In genomic region chr18:68053290-68053689, GRCh38 we compare ENCODE assay signal across 23 cellular contexts.
DNase-seq lines count a peak whose midpoint lies in the region; ATAC-seq, FAIRE-seq and TF ChIP-seq lines count a peak whose summit lies in the region.
"Had no signal": no experiment of that assay in that cellular context is flagged by ENCODE, and none has a peak within 500 bp of the region (broad histone marks: within the 10 kb centered on the region; RNA-seq: fewer than 3 reads in every experiment).

No MANE protein-coding gene starts in this region.

- POLR2A ChIA-PET in GM12878 (lab: Charles Lee): no interaction called here

- H3K4me1 ChIP-seq in KMS-11 (ENCODE audit: low read depth, poor library complexity, severe bottlenecking) (no peaks in the 10 kb centered on the region), GM12878 (ENCODE audit: control insufficient read depth, insufficient read depth, low read length) (no peaks in the 10 kb centered on the region)
- H3K4me1 ChIP-seq: A549; BLaER1 treated with 17β-estradiol and CSF1 and Interleukin-3, amounts not matched to agents 10 nM and 100 nM; Caco-2 had no signal

- H3K27ac ChIP-seq in 22Rv1 (peak overlapping the region; percentile 34), KMS-11 (no peak overlapping the region), GM12878 (ENCODE audit: control insufficient read depth, insufficient read depth) (no peak overlapping the region), dorsolateral prefrontal cortex (no peak overlapping the region)
- H3K27ac ChIP-seq: A549; BLaER1 treated with 17β-estradiol and CSF1 and Interleukin-3, amounts not matched to agents 10 nM and 100 nM; C4-2B had no signal

- no peak overlapping the region for H3K27ac Mint-ChIP-seq in T-helper 17 cell
- H3K27ac Mint-ChIP-seq: B cell; CD4-positive, alpha-beta T cell; CD8-positive, alpha-beta T cell had no signal

- RAD21 ChIA-PET in GM12878 (lab: Charles Lee; ENCODE audit: unreplicated experiment): no interaction called here

- H3K9me3 ChIP-seq in GM12878 (replicated peaks; ENCODE audit: control insufficient read depth, insufficient read depth, low read length): no peaks in the 10 kb centered on the region
- H3K9me3 ChIP-seq in T-helper 17 cell (ENCODE audit: control insufficient read depth, low read length, poor library complexity, severe bottlenecking): no peaks in the 10 kb centered on the region
- H3K9me3 ChIP-seq: A549; BLaER1 treated with 17β-estradiol and CSF1 and Interleukin-3, amounts not matched to agents 10 nM and 100 nM; Caco-2 had no signal

- intact Hi-C loops in GM12878 (cut with micrococcal nuclease; ENCODE audit: unreplicated experiment) (no loop called here), dorsolateral prefrontal cortex (cut with DNase I) (no loop called here)

- no TSS peak for BruUV-seq in GM12878 (replicated peaks; lab: Mats Ljungman, UMichigan)

- H3K9ac ChIP-seq in KMS-11 (no peak overlapping the region), GM12878 (ENCODE audit: control insufficient read depth, insufficient read depth, low read length) (no peak overlapping the region)
- H3K9ac ChIP-seq: BLaER1 treated with 17β-estradiol and CSF1 and Interleukin-3, amounts not matched to agents 10 nM and 100 nM had no signal

- H3K4me3 Mint-ChIP-seq in T-helper 17 cell: no peak overlapping the region
- H3K4me3 Mint-ChIP-seq: B cell; CD4-positive, alpha-beta T cell; CD8-positive, alpha-beta T cell had no signal

- H3K36me3 Mint-ChIP-seq in T-helper 17 cell (ENCODE audit: low read depth): no peaks in the 10 kb centered on the region
- H3K36me3 Mint-ChIP-seq: CD8-positive, alpha-beta T cell had no signal

- TF ChIP-seq EP300 in GM12878 (IDR thresholded peaks at IDR 0.05; ENCODE audit: borderline replicate concordance in 1 of 2, control insufficient read depth in 1 of 2, low read depth in 2 of 2, low read length in 2 of 2): no peak

- H3K79me2 ChIP-seq in KMS-11 (ENCODE audit: insufficient read depth, low read depth) (no peaks in the 10 kb centered on the region), GM12878 (ENCODE audit: control insufficient read depth, insufficient read depth, low read length) (no peaks in the 10 kb centered on the region)

- H3K27me3 ChIP-seq in KMS-11 (ENCODE audit: insufficient read depth, low read depth): no peaks in the 10 kb centered on the region
- H3K27me3 ChIP-seq in GM12878 (replicated peaks in 1 of 2; ENCODE audit: control insufficient read depth in 2 of 2, insufficient read depth in 2 of 2, low read length in 1 of 2): no peaks in the 10 kb centered on the region
- peaks cover 0 to 3% (median 0%) of the 10 kb centered on the region in 45 donors for H3K27me3 ChIP-seq in dorsolateral prefrontal cortex
- H3K27me3 ChIP-seq: BLaER1 treated with 17β-estradiol and CSF1 and Interleukin-3, amounts not matched to agents 10 nM and 100 nM had no signal

- no peak for TF ChIP-seq CTCF in 22Rv1 (IDR thresholded peaks at IDR 0.05)
- no peak for TF ChIP-seq CTCF in KMS-11 (conservative IDR thresholded peaks at IDR 0.05; ENCODE audit: low read depth, low read length)
- TF ChIP-seq CTCF in GM12878 (IDR thresholded peaks at IDR 0.05 in 2 of 3, conservative IDR thresholded peaks at IDR 0.05 in 1 of 3; ENCODE audit: control insufficient read depth in 2 of 3, extremely low read depth in 1 of 3, insufficient read depth in 1 of 3, low read depth in 3 of 3, low read length in 3 of 3): no peak
- TF ChIP-seq CTCF in dorsolateral prefrontal cortex (IDR thresholded peaks at IDR 0.05 in 54 of 56, conservative IDR thresholded peaks at IDR 0.05 in 2 of 56; ENCODE audit: low read depth in 1 of 56, partially characterized antibody in 56 of 56): no peak

- peak overlapping the region; percentile 5; the same call in 1 of the 2 replicates for H2AFZ ChIP-seq in KMS-11 (ENCODE audit: low read depth)
- no peak overlapping the region for H2AFZ ChIP-seq in GM12878 (ENCODE audit: control insufficient read depth, low read depth, low read length)

- H3K36me3 ChIP-seq in KMS-11 (ENCODE audit: insufficient read depth) (no peaks in the 10 kb centered on the region), GM12878 (ENCODE audit: control insufficient read depth in 2 of 2, insufficient read depth in 2 of 2, low read length in 1 of 2) (no peaks in the 10 kb centered on the region)
- H3K36me3 ChIP-seq: BLaER1 treated with 17β-estradiol and CSF1 and Interleukin-3, amounts not matched to agents 10 nM and 100 nM had no signal

- CTCF ChIA-PET in GM12878 (lab: Yijun Ruan, JAX): no interaction called here

- WGBS in GM12878 (ENCODE audit: insufficient coverage, insufficient replicate concordance, low lambda C conversion rate, missing lambda C conversion rate): 2% methylated on average over 2 of the region's 2 CpGs

- no peaks in the 10 kb centered on the region for H3K4me1 Mint-ChIP-seq in T-helper 17 cell
- H3K4me1 Mint-ChIP-seq: B cell had no signal

- no peak for TF ChIP-seq RAD21 in GM12878 (IDR thresholded peaks at IDR 0.05; ENCODE audit: insufficient read depth, low read depth, low read length)

- H3K4me3 ChIP-seq in KMS-11 (IDR thresholded peaks at IDR 0.05; ENCODE audit: insufficient read depth, low read depth, low read length) (no peak overlapping the region), GM12878 (no peak overlapping the region), dorsolateral prefrontal cortex (no peak overlapping the region)
- H3K4me3 ChIP-seq: A549; BLaER1 treated with 17β-estradiol and CSF1 and Interleukin-3, amounts not matched to agents 10 nM and 100 nM had no signal

- DNase-seq in DMS53 (lab: John Stamatoyannopoulos, UW) (peak; percentile 28), GM12878 (ENCODE audit: low read depth, low spot score) (no peak), T-helper 17 cell (no peak), dorsolateral prefrontal cortex (no peak)
- no peak for DNase-seq in activated CD4-positive, CD25-positive, alpha-beta regulatory T cell treated with anti-CD3 and anti-CD28 coated beads, Interleukin-2, amount 50 U/mL, for 72 hours
- DNase-seq: AML-193; Caco-2; Calu3; CD4-positive, alpha-beta T cell; CD8-positive, alpha-beta T cell; DMS79 treated with DMSO at 0.1 percent for 48 hours; GF-D8 had no signal

- peak; percentile 7 for FAIRE-seq in GM12878 (lab: Jason Lieb, UNC)
- FAIRE-seq: A549, G401.6, GM12892, GM18507, GM19239 had no signal

- in situ Hi-C loops in GM12878 (cut with MboI): no loop called here

- H3K4me2 ChIP-seq in KMS-11 (no peak overlapping the region), GM12878 (ENCODE audit: control insufficient read depth, insufficient read depth) (no peak overlapping the region)
- H3K4me2 ChIP-seq: A549; BLaER1 treated with 17β-estradiol and CSF1 and Interleukin-3, amounts not matched to agents 10 nM and 100 nM had no signal

- H3K27me3 Mint-ChIP-seq in T-helper 17 cell: no peaks in the 10 kb centered on the region
- H3K27me3 Mint-ChIP-seq: B cell; CD4-positive, alpha-beta T cell had no signal

- no peak for ATAC-seq in GM12878
- ATAC-seq in GM18867 (IDR thresholded peaks at IDR 0.05; ENCODE audit: unreplicated experiment): no peak
- no peak for ATAC-seq in T-helper 17 cell
- ATAC-seq: A549; CD8-positive, alpha-beta T cell had no signal

- no peaks in the 10 kb centered on the region for H4K20me1 ChIP-seq in KMS-11 (ENCODE audit: insufficient read depth)
- H4K20me1 ChIP-seq in GM12878 (ENCODE audit: control insufficient read depth, insufficient read depth): no peaks in the 10 kb centered on the region
- H4K20me1 ChIP-seq: BLaER1 treated with 17β-estradiol and CSF1 and Interleukin-3, amounts not matched to agents 10 nM and 100 nM had no signal

- no peak for TF ChIP-seq POLR2A in GM12878 (IDR thresholded peaks at IDR 0.05; ENCODE audit: low read depth, low read length)

- SMC1A ChIA-PET in GM12878 (lab: Charles Lee; ENCODE audit: uncharacterized antibody, unreplicated experiment): no interaction called here

TF ChIP-seq in GM12878, 131 proteins besides CTCF, POLR2A, EP300 and RAD21:
- no peak for TF ChIP-seq RAD51 (IDR thresholded peaks at IDR 0.05)
- TF ChIP-seq ZNF384 (IDR thresholded peaks at IDR 0.05; ENCODE audit: borderline replicate concordance, low read depth, low read length): no peak
- TF ChIP-seq RB1 (IDR thresholded peaks at IDR 0.05; ENCODE audit: borderline replicate concordance): no peak
- TF ChIP-seq ZBTB4 (CRISPR knock-in tag; IDR thresholded peaks at IDR 0.05): no peak
- no peak for TF ChIP-seq CBX3 (IDR thresholded peaks at IDR 0.05; ENCODE audit: borderline replicate concordance, low read depth)
- no peak for TF ChIP-seq TCF7 (IDR thresholded peaks at IDR 0.05; ENCODE audit: borderline replicate concordance)
- TF ChIP-seq ASH2L (IDR thresholded peaks at IDR 0.05; ENCODE audit: borderline replicate concordance, low read depth): no peak
TF ChIP-seq in GM12878: peak in this region for 0.
